Comparison of ENCODE assay signal across 29 cellular contexts in genomic region chr7:74622228-74622749, GRCh38.
"Had no signal": no experiment of that assay in that cellular context is flagged by ENCODE, and none has a peak within 500 bp of the region (broad histone marks: within the 10 kb centered on the region; RNA-seq: fewer than 3 reads in every experiment).

No MANE protein-coding gene starts in this region.

- ATAC-seq: activated naive CD4-positive, alpha-beta T cell treated with anti-CD3 and anti-CD28 coated beads, Interleukin-2, amount 50 U/mL, for 72 hours; activated T-cell treated with anti-CD3 and anti-CD28 coated beads, Interleukin-2, amount 50 U/mL, for 72 hours; gastroesophageal sphincter; T-cell had no signal

- H3K4me3 ChIP-seq: ascending aorta, breast epithelium, cardiac muscle cell, colonic mucosa, esophagus squamous epithelium, gastroesophageal sphincter had no signal

- H3K4me1 ChIP-seq: ascending aorta, breast epithelium, colonic mucosa had no signal

- H3K27ac ChIP-seq: ascending aorta, breast epithelium, cardiac muscle cell, colonic mucosa, epithelial cell of prostate, esophagus squamous epithelium, gastroesophageal sphincter had no signal

- FAIRE-seq: endometrium, endothelial cell of umbilical vein had no signal

- H3K36me3 ChIP-seq: ascending aorta, breast epithelium, cardiac muscle cell, colonic mucosa, esophagus squamous epithelium, gastroesophageal sphincter had no signal

- DNase-seq: activated CD4-positive, alpha-beta memory T cell treated with anti-CD3 and anti-CD28 coated beads, Interleukin-2, amount 10 ng/mL, durations not matched to agents 7 days and 5 days; activated CD4-positive, alpha-beta T cell treated with anti-CD3 and anti-CD28 coated beads for 1 hour; activated CD4-positive, alpha-beta T cell treated with anti-CD3 and anti-CD28 coated beads for 4 hours; activated CD4-positive, alpha-beta T cell treated with anti-CD3 and anti-CD28 coated beads, Interleukin-2, amount 10 ng/mL, durations not matched to agents 7 days and 5 days; activated CD4-positive, alpha-beta T cell treated with anti-CD3 and anti-CD28 coated beads, Interleukin-2, amount 50 U/mL, for 4 hours; activated CD8-positive, alpha-beta memory T cell treated with anti-CD3 and anti-CD28 coated beads, Interleukin-2, amount 50 U/mL, for 48 hours; activated gamma-delta T cell; activated naive CD4-positive, alpha-beta T cell; activated naive CD4-positive, alpha-beta T cell treated with anti-CD3 and anti-CD28 coated beads, Interleukin-2, amount 10 ng/mL, durations not matched to agents 7 days and 5 days; activated naive CD8-positive, alpha-beta T cell treated with anti-CD3 and anti-CD28 coated beads, Interleukin-2, amount 10 ng/mL, durations not matched to agents 7 days and 5 days; activated T-cell treated with anti-CD3 and anti-CD28 coated beads for 4 hours; activated T-cell treated with anti-CD3 and anti-CD28 coated beads, Interleukin-2, amount 50 U/mL, for 24 hours; activated T-cell treated with anti-CD3 and anti-CD28 coated beads, Interleukin-2, amount 50 U/mL, for 72 hours; central memory CD4-positive, alpha-beta T cell; cerebellar nuclear complex; colonic mucosa; effector CD8-positive, alpha-beta T cell; esophagus squamous epithelium; foreskin melanocyte; T-cell; T-helper 2 cell had no signal

- H3K9me3 ChIP-seq: ascending aorta, breast epithelium, colonic mucosa, esophagus squamous epithelium, gastroesophageal sphincter had no signal

- H3K27me3 ChIP-seq: ascending aorta, breast epithelium, cardiac muscle cell, colonic mucosa, esophagus squamous epithelium, gastroesophageal sphincter had no signal
